ENCODE assay signal across 2 cellular contexts in genomic region chr3:197510642-197511018, GRCh38.
TF ChIP-seq lines count a peak whose summit lies in the region.

No MANE protein-coding gene starts in this region.

TF ChIP-seq in SK-N-SH, 30 proteins besides CTCF, POLR2A, EP300 and RAD21:
- TF ChIP-seq TCF12 (IDR thresholded peaks at IDR 0.05) (no peak), CHD2 (IDR thresholded peaks at IDR 0.05; ENCODE audit: low read length, partially characterized antibody) (no peak), MXI1 (IDR thresholded peaks at IDR 0.05; ENCODE audit: low read depth, low read length) (no peak), SIN3A (IDR thresholded peaks at IDR 0.05; ENCODE audit: borderline replicate concordance, low read depth, low read length) (no peak), YY1 (IDR thresholded peaks at IDR 0.05; ENCODE audit: low read depth) (no peak), RFX5 (IDR thresholded peaks at IDR 0.05; ENCODE audit: low read length) (no peak), RCOR1 (IDR thresholded peaks at IDR 0.05; ENCODE audit: low read length) (no peak), ELF1 (IDR thresholded peaks at IDR 0.05) (no peak), JUND (IDR thresholded peaks at IDR 0.05) (no peak), RXRA (IDR thresholded peaks at IDR 0.05; ENCODE audit: borderline replicate concordance, low read depth) (no peak), REST (IDR thresholded peaks at IDR 0.05; ENCODE audit: low read depth, low read length) (no peak), ZBTB33 (IDR thresholded peaks at IDR 0.05; ENCODE audit: borderline replicate concordance, low read depth) (no peak), NRF1 (IDR thresholded peaks at IDR 0.05; ENCODE audit: low read depth, low read length) (no peak), MAX (IDR thresholded peaks at IDR 0.05; ENCODE audit: low read depth) (no peak), SMC3 (IDR thresholded peaks at IDR 0.05; ENCODE audit: low read depth, low read length) (no peak), NFIC (IDR thresholded peaks at IDR 0.05; ENCODE audit: borderline replicate concordance) (no peak)

TF ChIP-seq in SK-N-SH treated with all-trans-retinoic acid at 6 μM for 48 hours, 23 proteins besides CTCF, POLR2A, EP300 and RAD21:
- TF ChIP-seq POU6F1 (CRISPR knock-in tag; IDR thresholded peaks at IDR 0.05; ENCODE audit: borderline replicate concordance, low read depth) = no peak
- TF ChIP-seq TOX (CRISPR knock-in tag; IDR thresholded peaks at IDR 0.05; ENCODE audit: borderline replicate concordance) = no peak
- TF ChIP-seq CSDC2 (CRISPR knock-in tag; IDR thresholded peaks at IDR 0.05) = no peak
- no peak for TF ChIP-seq ZNF70 (CRISPR knock-in tag; IDR thresholded peaks at IDR 0.05)
- no peak for TF ChIP-seq ZNF8 (CRISPR knock-in tag; IDR thresholded peaks at IDR 0.05)
- no peak for TF ChIP-seq PPARA (CRISPR knock-in tag; IDR thresholded peaks at IDR 0.05; ENCODE audit: borderline replicate concordance)
- TF ChIP-seq ESRRG (CRISPR knock-in tag; IDR thresholded peaks at IDR 0.05) = no peak
- no peak for TF ChIP-seq PATZ1 (CRISPR knock-in tag; IDR thresholded peaks at IDR 0.05; ENCODE audit: borderline replicate concordance)
- TF ChIP-seq ZNF565 (CRISPR knock-in tag; conservative IDR thresholded peaks at IDR 0.05; ENCODE audit: low read depth) = no peak
- no peak for TF ChIP-seq TSHZ2 (CRISPR knock-in tag; IDR thresholded peaks at IDR 0.05)
- no peak for TF ChIP-seq GLIS3 (CRISPR knock-in tag; IDR thresholded peaks at IDR 0.05)
